Comparison of ENCODE assay signal across 8 cellular contexts in genomic region chr6:150142657-150143501, GRCh38. TPM values are rescaled to one million over a fixed set of nuclear protein-coding genes. Genes with fewer than 3 reads are reported as not detected.
DNase-seq lines count a peak whose midpoint lies in the region; ATAC-seq and TF ChIP-seq lines count a peak whose summit lies in the region.

PPP1R14C (plus strand) TSS chr6:150143044; CDS start chr6:150143193, 149 bp downstream.

- no peaks in the 10 kb centered on the region for H3K9me3 Mint-ChIP-seq in central memory CD8-positive, alpha-beta T cell

- no TSS peak for BruUV-seq in PC-9 (replicated peaks; lab: Mats Ljungman, UMichigan)

- H3K27ac ChIP-seq in PC-9: peak within 1 kb of the TSS; percentile 71

- peaks cover 59% of the 10 kb centered on the region for H3K27me3 Mint-ChIP-seq in central memory CD8-positive, alpha-beta T cell

- peak within 1 kb of the TSS; percentile 92 for H3K4me2 ChIP-seq in PC-9

- peak; percentile 59 for ATAC-seq in central memory CD8-positive, alpha-beta T cell (replicated peaks; ENCODE audit: extremely low read depth, poor library complexity, severe bottlenecking)

- POLR2A ChIA-PET in PC-9 (lab: Charles Lee; ENCODE audit: unreplicated experiment): interaction anchor here (0.5 kb wide), 1 partner anchor 521 kb away, joined by 7 read pairs; no protein-coding TSS in a partner anchor

- TF ChIP-seq CTCF in PC-9 (conservative IDR thresholded peaks at IDR 0.05): no peak

- H3K36me3 ChIP-seq in PC-9 (ENCODE audit: low read depth): no peaks in the 10 kb centered on the region

- no peaks in the 10 kb centered on the region for H3K9me2 ChIP-seq in PC-9 (ENCODE audit: insufficient read depth)

- H3K4me3 ChIP-seq in PC-9: peak within 1 kb of the TSS; percentile 76

- H3K36me3 Mint-ChIP-seq in central memory CD8-positive, alpha-beta T cell (ENCODE audit: insufficient read depth): no peaks in the 10 kb centered on the region

- H3K79me2 ChIP-seq in PC-9 (ENCODE audit: low read depth): peaks cover 40% of the 10 kb centered on the region

- no peaks in the 10 kb centered on the region for H3K27me3 ChIP-seq in PC-9 (ENCODE audit: insufficient read depth, low read depth)

- peak within 1 kb of the TSS; percentile 81 for H2AFZ ChIP-seq in PC-9

- DNase-seq in activated T-cell treated with anti-CD3 and anti-CD28 coated beads for 48 hours (ENCODE audit: low read depth) (peak; percentile 31), PC-9 (peak in 1 of 2 experiments; percentile 59), left kidney (ENCODE audit: low read depth, low spot score) (peak; percentile 94), midbrain (lab: John Stamatoyannopoulos, UW) (no peak), GOT3 (lab: John Stamatoyannopoulos, UW) (no peak)
- no peak for DNase-seq in activated T-cell treated with anti-CD3 and anti-CD28 coated beads, Interleukin-2, amount 50 U/mL, for 1 hour
- DNase-seq in central memory CD8-positive, alpha-beta T cell (ENCODE audit: low spot score in 2 of 2): no peak
- DNase-seq in stimulated activated CD8-positive, alpha-beta memory T cell treated with anti-CD3 and anti-CD28 coated beads, Interleukin-4, amount 100 ng/mL, for 48 hours: peak; percentile 45

- CTCF ChIA-PET in PC-9 (lab: Charles Lee): no interaction called here

- peaks cover 18% of the 10 kb centered on the region for H3K4me1 Mint-ChIP-seq in central memory CD8-positive, alpha-beta T cell

- H3K9me3 ChIP-seq in PC-9 (ENCODE audit: insufficient read depth, low read depth): no peaks in the 10 kb centered on the region

- peaks cover 34% of the 10 kb centered on the region for H3F3A ChIP-seq in PC-9 (ENCODE audit: insufficient read depth, low read depth)

- H4K20me1 ChIP-seq in PC-9 (ENCODE audit: insufficient read depth): no peaks in the 10 kb centered on the region

- H3K4me3 Mint-ChIP-seq in central memory CD8-positive, alpha-beta T cell: peak within 1 kb of the TSS; percentile 72

- H3K27ac Mint-ChIP-seq in central memory CD8-positive, alpha-beta T cell (ENCODE audit: low read depth): no peak within 1 kb of the TSS

- peaks cover 67% of the 10 kb centered on the region for H3K4me1 ChIP-seq in PC-9 (replicated peaks; ENCODE audit: insufficient read depth)

- intact Hi-C loops in PC-9 (cut with micrococcal nuclease; ENCODE audit: unreplicated experiment): loop anchor here (5.0 kb wide), 1 partner anchor 114 kb away; no protein-coding TSS in a partner anchor

RNA-seq across cellular contexts. Expression of gene PPP1R14C, which starts in this region (rescaled TPM):
- total RNA-seq in PC-9 (2021): 9.8 and 12.1 TPM in 2 replicates

Comparison
In these comparisons a context has a peak if more than half of its experiments do, and no peak if none do; other contexts are left out.
1. DNase-seq: peak in activated T-cell treated with anti-CD3 and anti-CD28 coated beads for 48 hours (single experiment), left kidney (single experiment) and stimulated activated CD8-positive, alpha-beta memory T cell treated with anti-CD3 and anti-CD28 coated beads, Interleukin-4, amount 100 ng/mL, for 48 hours (single experiment); none in activated T-cell treated with anti-CD3 and anti-CD28 coated beads, Interleukin-2, amount 50 U/mL, for 1 hour (single experiment), central memory CD8-positive, alpha-beta T cell (0 of 2), midbrain (single experiment) and GOT3 (single experiment).